Comparison of ENCODE assay signal across 8 cellular contexts in the genomic region with DNA sequence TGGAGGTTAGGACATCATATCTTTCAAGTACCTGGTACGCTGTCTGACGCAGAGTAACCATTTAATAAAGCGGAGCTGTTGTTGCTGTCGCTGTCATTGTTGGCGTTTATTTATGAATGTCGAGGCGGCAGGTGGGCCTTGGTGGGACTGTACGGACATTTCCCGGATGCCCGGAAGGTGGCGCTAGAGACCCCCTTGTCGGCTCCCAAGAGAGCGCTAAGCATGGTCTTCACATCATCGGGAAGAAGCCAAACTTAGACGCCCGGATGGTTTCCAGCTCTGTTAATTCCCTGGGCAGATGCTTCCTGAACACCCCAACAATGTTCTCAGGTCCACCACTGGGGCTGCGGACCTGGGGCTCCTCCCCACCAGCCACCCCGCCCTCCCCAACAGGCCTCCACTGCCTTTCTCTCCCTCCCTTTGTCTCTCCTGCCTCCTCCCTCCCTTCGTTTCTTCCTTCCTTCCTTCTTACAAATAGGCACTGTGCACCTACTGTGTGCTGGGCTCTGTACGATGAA. TPM values are rescaled to one million over a fixed set of nuclear protein-coding genes. Genes with fewer than 3 reads are reported as not detected.
DNase-seq lines count a peak whose midpoint lies in the region; ATAC-seq and TF ChIP-seq lines count a peak whose summit lies in the region.

No MANE protein-coding gene starts in this region.

- H3K4me1 ChIP-seq in colonic mucosa = no peaks in the 10 kb centered on the region
- H3K4me1 ChIP-seq in left lung = peaks cover 29 to 69% of the 10 kb centered on the region in 2 donors

- no peaks in the 10 kb centered on the region for H3K36me3 Mint-ChIP-seq in activated CD4-positive, alpha-beta T cell treated with anti-CD3 and anti-CD28 coated beads, Interleukin-2, amount 10 ng/mL, durations not matched to agents 24 days and 14 days (ENCODE audit: low read depth)

- TF ChIP-seq CTCF in colonic mucosa (IDR thresholded peaks at IDR 0.05) = peak; percentile 86
- peak; percentile 76 to 89 for TF ChIP-seq CTCF in left lung (IDR thresholded peaks at IDR 0.05)

- DNase-seq in CD1c-positive myeloid dendritic cell (ENCODE audit: extremely low spot score) (peak; percentile 86), H7 (peak; percentile 91), NCI-H2227 treated with DMSO at 0.1 percent for 48 hours (lab: John Stamatoyannopoulos, UW) (peak; percentile 29), colonic mucosa (peak; percentile 84), left lung (peak; percentile 85 to 94)
- DNase-seq in activated CD4-positive, alpha-beta T cell treated with anti-CD3 and anti-CD28 coated beads, Interleukin-2, amount 10 ng/mL, durations not matched to agents 24 days and 14 days = peak; percentile 93
- DNase-seq in stimulated activated CD4-positive, alpha-beta T cell treated with anti-CD3 and anti-CD28 coated beads, Interleukin-4, amount 100 ng/mL, for 1 hour = peak; percentile 82

- no peaks in the 10 kb centered on the region for H3K9me3 Mint-ChIP-seq in activated CD4-positive, alpha-beta T cell treated with anti-CD3 and anti-CD28 coated beads, Interleukin-2, amount 10 ng/mL, durations not matched to agents 24 days and 14 days

- H3K27me3 ChIP-seq in H7 (ENCODE audit: control insufficient read depth, insufficient read depth, low read length) = peaks cover 10% of the 10 kb centered on the region
- H3K27me3 ChIP-seq in colonic mucosa = no peaks in the 10 kb centered on the region
- no peaks in the 10 kb centered on the region for H3K27me3 ChIP-seq in left lung

- H3K9me3 ChIP-seq in colonic mucosa (no peaks in the 10 kb centered on the region), left lung (no peaks in the 10 kb centered on the region)

- peaks cover 2% of the 10 kb centered on the region for H3K4me1 Mint-ChIP-seq in activated CD4-positive, alpha-beta T cell treated with anti-CD3 and anti-CD28 coated beads, Interleukin-2, amount 10 ng/mL, durations not matched to agents 24 days and 14 days

- H3K9ac ChIP-seq in colonic mucosa (ENCODE audit: low read depth in 2 of 2, low read length in 2 of 2) = no peak overlapping the region

- intact Hi-C loops in activated CD4-positive, alpha-beta T cell treated with anti-CD3 and anti-CD28 coated beads, Interleukin-2, amount 10 ng/mL, durations not matched to agents 24 days and 14 days (cut with micrococcal nuclease) = loop anchor here (1.0 to 10.0 kb wide), 5 partner anchors 56 to 488 kb away; a partner anchor contains a TSS
- intact Hi-C loops in colonic mucosa (cut with DNase I) (loop anchor here (2.0 kb wide), 2 partner anchors 50 to 216 kb away; no protein-coding TSS in a partner anchor), left lung (cut with DNase I) (loop anchor here (5.0 to 10.0 kb wide), 3 partner anchors 58 to 228 kb away; a partner anchor contains a TSS)

- H3K27ac Mint-ChIP-seq in activated CD4-positive, alpha-beta T cell treated with anti-CD3 and anti-CD28 coated beads, Interleukin-2, amount 10 ng/mL, durations not matched to agents 24 days and 14 days = no peak overlapping the region

- no peak overlapping the region for H3K27ac ChIP-seq in colonic mucosa
- peak overlapping the region in 1 of 2 donors; percentile 75 for H3K27ac ChIP-seq in left lung

- no peak overlapping the region for H3K4me3 Mint-ChIP-seq in activated CD4-positive, alpha-beta T cell treated with anti-CD3 and anti-CD28 coated beads, Interleukin-2, amount 10 ng/mL, durations not matched to agents 24 days and 14 days

- no peak overlapping the region for H3K4me3 ChIP-seq in H7 (ENCODE audit: insufficient read depth, low read depth, low read length)
- no peak overlapping the region for H3K4me3 ChIP-seq in colonic mucosa
- H3K4me3 ChIP-seq in left lung = no peak overlapping the region

- ATAC-seq in left lung = peak; percentile 69
- no peak for ATAC-seq in GM21528 (IDR thresholded peaks at IDR 0.05; ENCODE audit: low FRiP score, unreplicated experiment)

- H3K27me3 Mint-ChIP-seq in activated CD4-positive, alpha-beta T cell treated with anti-CD3 and anti-CD28 coated beads, Interleukin-2, amount 10 ng/mL, durations not matched to agents 24 days and 14 days = peaks cover under 1% of the 10 kb centered on the region

- H3K36me3 ChIP-seq in H7 (replicated peaks; ENCODE audit: control insufficient read depth, insufficient read depth, low read length) (no peaks in the 10 kb centered on the region), colonic mucosa (no peaks in the 10 kb centered on the region), left lung (no peaks in the 10 kb centered on the region)

RNA-seq across cellular contexts. Expression of a gene that starts 54.1 kb away (rescaled TPM):
- 11.5 and 15.4 TPM in 2 replicates for total RNA-seq in H7 (2014; rRNA removed; shearing (Covaris generic))
- total RNA-seq in activated CD4-positive, alpha-beta T cell treated with anti-CD3 and anti-CD28 coated beads, Interleukin-2, amount 10 ng/mL, durations not matched to agents 24 days and 14 days = 10.2 and 10.6 TPM in 2 replicates
- total RNA-seq in colonic mucosa (100 to 1,000 TPM in 1 of 2 donors, 10 to 100 TPM in 1; 61.7 to 102 TPM), left lung (100 to 1,000 TPM; 203 to 239 TPM)

Comparison
In these comparisons a context has a peak if more than half of its experiments do, and no peak if none do; other contexts are left out.
1. DNase-seq: peak in every context shown above with its lines; median percentile 93 in activated CD4-positive, alpha-beta T cell treated with anti-CD3 and anti-CD28 coated beads, Interleukin-2, amount 10 ng/mL, durations not matched to agents 24 days and 14 days; 91 in H7; 90 in left lung; 86 in CD1c-positive myeloid dendritic cell; 84 in colonic mucosa; 82 in stimulated activated CD4-positive, alpha-beta T cell treated with anti-CD3 and anti-CD28 coated beads, Interleukin-4, amount 100 ng/mL, for 1 hour; 29 in NCI-H2227 treated with DMSO at 0.1 percent for 48 hours.